ENCODE assay signal across 8 cellular contexts in genomic region chr14:54175298-54175942, GRCh38.
A peak's percentile ranks its signal among the peaks of the same experiment; 100 is the strongest.
DNase-seq lines count a peak whose midpoint lies in the region; ATAC-seq and TF ChIP-seq lines count a peak whose summit lies in the region.

No MANE protein-coding gene starts in this region.

- ATAC-seq in HG02973 (IDR thresholded peaks at IDR 0.05; ENCODE audit: unreplicated experiment) (peak; percentile 60), gastroesophageal sphincter (no peak), HG03439 (IDR thresholded peaks at IDR 0.05; ENCODE audit: unreplicated experiment) (no peak)

- H3K27me3 ChIP-seq in gastroesophageal sphincter = no peaks in the 10 kb centered on the region

- no peaks in the 10 kb centered on the region for H3K9me3 ChIP-seq in gastroesophageal sphincter

- DNase-seq in DMS114 treated with DMSO at 0.1 percent for 48 hours (lab: John Stamatoyannopoulos, UW; ENCODE audit: unreplicated experiment) (peak; percentile 55), NCI-H748 (lab: John Stamatoyannopoulos, UW; ENCODE audit: unreplicated experiment) (peak; percentile 68), osteocyte (ENCODE audit: extremely low spot score, unreplicated experiment) (peak; percentile 85), posterior vena cava (ENCODE audit: low spot score) (no peak)
- peak; percentile 50 to 52 for DNase-seq in activated T-cell treated with anti-CD3 and anti-CD28 coated beads, Interleukin-2, amount 50 U/mL, for 48 hours

- TF ChIP-seq CTCF in gastroesophageal sphincter (IDR thresholded peaks at IDR 0.05) = peak; percentile 80 to 94 (median 86)
- TF ChIP-seq CTCF in osteocyte (IDR thresholded peaks at IDR 0.05) = peak; percentile 88

- no peak overlapping the region for H3K4me3 Mint-ChIP-seq in osteocyte (ENCODE audit: unreplicated experiment)

- no peak for TF ChIP-seq EP300 in gastroesophageal sphincter (IDR thresholded peaks at IDR 0.05)

- no peak overlapping the region for H3K27ac ChIP-seq in gastroesophageal sphincter

- no peaks in the 10 kb centered on the region for H3K9me3 Mint-ChIP-seq in osteocyte (ENCODE audit: unreplicated experiment)

- H3K4me3 ChIP-seq in gastroesophageal sphincter = no peak overlapping the region

- intact Hi-C loops in posterior vena cava (cut with DNase I) = loop anchor here in 1 of 2 donors (10.0 kb wide), 2 partner anchors 169 to 631 kb away; no protein-coding TSS in a partner anchor

- H3K4me1 ChIP-seq in gastroesophageal sphincter = peaks cover 0 to 30% (median 7%) of the 10 kb centered on the region in 3 donors

- WGBS in gastroesophageal sphincter (ENCODE audit: low coverage in 1 of 2), 2 donors = 8 to 10% methylated on average over 4 of the region's 4 CpGs

- peaks cover 18% of the 10 kb centered on the region for H3K27me3 Mint-ChIP-seq in osteocyte (ENCODE audit: unreplicated experiment)

- H3K27ac Mint-ChIP-seq in osteocyte (ENCODE audit: unreplicated experiment) = no peak overlapping the region

- no peak for TF ChIP-seq POLR2A in gastroesophageal sphincter (IDR thresholded peaks at IDR 0.05)

- H3K36me3 Mint-ChIP-seq in osteocyte (ENCODE audit: unreplicated experiment) = no peaks in the 10 kb centered on the region

- peaks cover 17% of the 10 kb centered on the region for H3K4me1 Mint-ChIP-seq in osteocyte (ENCODE audit: unreplicated experiment)

- H3K36me3 ChIP-seq in gastroesophageal sphincter = no peaks in the 10 kb centered on the region
